In genomic region chr2:32063310-32064020, GRCh38 we compare ENCODE assay signal across 8 cellular contexts. TPM values are rescaled to one million over a fixed set of nuclear protein-coding genes. Genes with fewer than 3 reads are reported as not detected.
A peak's percentile ranks its signal among the peaks of the same experiment; 100 is the strongest.
DNase-seq lines count a peak whose midpoint lies in the region; ATAC-seq, FAIRE-seq and TF ChIP-seq lines count a peak whose summit lies in the region.

A gene with protein sequence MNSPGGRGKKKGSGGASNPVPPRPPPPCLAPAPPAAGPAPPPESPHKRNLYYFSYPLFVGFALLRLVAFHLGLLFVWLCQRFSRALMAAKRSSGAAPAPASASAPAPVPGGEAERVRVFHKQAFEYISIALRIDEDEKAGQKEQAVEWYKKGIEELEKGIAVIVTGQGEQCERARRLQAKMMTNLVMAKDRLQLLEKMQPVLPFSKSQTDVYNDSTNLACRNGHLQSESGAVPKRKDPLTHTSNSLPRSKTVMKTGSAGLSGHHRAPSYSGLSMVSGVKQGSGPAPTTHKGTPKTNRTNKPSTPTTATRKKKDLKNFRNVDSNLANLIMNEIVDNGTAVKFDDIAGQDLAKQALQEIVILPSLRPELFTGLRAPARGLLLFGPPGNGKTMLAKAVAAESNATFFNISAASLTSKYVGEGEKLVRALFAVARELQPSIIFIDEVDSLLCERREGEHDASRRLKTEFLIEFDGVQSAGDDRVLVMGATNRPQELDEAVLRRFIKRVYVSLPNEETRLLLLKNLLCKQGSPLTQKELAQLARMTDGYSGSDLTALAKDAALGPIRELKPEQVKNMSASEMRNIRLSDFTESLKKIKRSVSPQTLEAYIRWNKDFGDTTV (plus strand): TSS chr2:32063556. CDS start chr2:32063832, 276 bp downstream.

- ATAC-seq in HG02798 (IDR thresholded peaks at IDR 0.05; ENCODE audit: poor library complexity, unreplicated experiment) (peak; percentile 97), Right ventricle myocardium superior (ENCODE audit: poor library complexity) (peak; percentile 97), pancreas (peak; percentile 91 to 97 (median 92))
- peak; percentile 96 for ATAC-seq in activated naive CD8-positive, alpha-beta T cell treated with anti-CD3 and anti-CD28 coated beads, Interleukin-2, amount 50 U/mL, for 24 hours

- intact Hi-C loops in Right ventricle myocardium superior (cut with DNase I) (loop anchor here (2.0 kb wide), 1 partner anchor 53 kb away; the partner anchor contains the start of gene MEMO1), pancreas (cut with DNase I) (no loop called here), tibial artery (cut with DNase I; ENCODE audit: low total_unique reads) (loop anchor here (5.0 kb wide), 1 partner anchor 51 kb away; the partner anchor contains the start of gene MEMO1)

- H3K4me1 Mint-ChIP-seq in activated naive CD8-positive, alpha-beta T cell treated with anti-CD3 and anti-CD28 coated beads, Interleukin-2, amount 50 U/mL, for 24 hours, result peaks cover 34% of the 10 kb centered on the region

- H3K27me3 ChIP-seq in pancreas (no peaks in the 10 kb centered on the region), tibial artery (no peaks in the 10 kb centered on the region)

- H3K27me3 Mint-ChIP-seq in activated naive CD8-positive, alpha-beta T cell treated with anti-CD3 and anti-CD28 coated beads, Interleukin-2, amount 50 U/mL, for 24 hours, result no peaks in the 10 kb centered on the region

- peak within 1 kb of the TSS; percentile 72 to 95 (median 90) for H3K27ac ChIP-seq in pancreas
- peak within 1 kb of the TSS; percentile 90 to 92 for H3K27ac ChIP-seq in tibial artery

- peak within 1 kb of the TSS; percentile 87 for H3K27ac Mint-ChIP-seq in activated naive CD8-positive, alpha-beta T cell treated with anti-CD3 and anti-CD28 coated beads, Interleukin-2, amount 50 U/mL, for 24 hours

- DNase-seq in NCI-H1417 treated with DMSO at 0.1 percent for 48 hours (lab: John Stamatoyannopoulos, UW) (peak; percentile 99), SW480 (ENCODE audit: low spot score) (peak; percentile 98), Right ventricle myocardium superior (peak; percentile 99), pancreas (peak; percentile 98 to 99 (median 98)), tibial artery (peak; percentile 97 to 99)
- peak; percentile 98 for DNase-seq in activated naive CD8-positive, alpha-beta T cell treated with anti-CD3 and anti-CD28 coated beads, Interleukin-2, amount 50 U/mL, for 24 hours

- peak within 1 kb of the TSS; percentile 94 for H3K4me3 Mint-ChIP-seq in activated naive CD8-positive, alpha-beta T cell treated with anti-CD3 and anti-CD28 coated beads, Interleukin-2, amount 50 U/mL, for 24 hours

- FAIRE-seq in pancreas (lab: Jason Lieb, UNC), result no peak

- H3K4me3 ChIP-seq in GM12875 (ENCODE audit: low read depth, low read length), result peak within 1 kb of the TSS; percentile 69
- H3K4me3 ChIP-seq in pancreas, result peak within 1 kb of the TSS; percentile 66 to 97 (median 94)
- peak within 1 kb of the TSS; percentile 68 to 95 for H3K4me3 ChIP-seq in tibial artery

- WGBS in pancreas, 2 donors, result 0% methylated on average over 64 to 79 of the region's 79 CpGs

- H3K4me1 ChIP-seq in pancreas, result peaks cover 0 to 16% (median 6%) of the 10 kb centered on the region in 3 donors
- peaks cover 0 to 32% (median 10%) of the 10 kb centered on the region in 4 donors for H3K4me1 ChIP-seq in tibial artery

- TF ChIP-seq CTCF in GM12875 (IDR thresholded peaks at IDR 0.05; ENCODE audit: borderline replicate concordance, insufficient read depth, low read depth, low read length) (peak; percentile 49; the same call in 1 of the 2 replicates), pancreas (IDR thresholded peaks at IDR 0.05) (peak; percentile 40 to 67 (median 54)), tibial artery (IDR thresholded peaks at IDR 0.05) (peak; percentile 72 to 88)

- H3K9me3 ChIP-seq in pancreas (no peaks in the 10 kb centered on the region), tibial artery (no peaks in the 10 kb centered on the region)

- H3K36me3 ChIP-seq in pancreas (no peaks in the 10 kb centered on the region), tibial artery (no peaks in the 10 kb centered on the region)

- H3K9me3 Mint-ChIP-seq in activated naive CD8-positive, alpha-beta T cell treated with anti-CD3 and anti-CD28 coated beads, Interleukin-2, amount 50 U/mL, for 24 hours, result no peaks in the 10 kb centered on the region

- peaks cover 4% of the 10 kb centered on the region for H3K36me3 Mint-ChIP-seq in activated naive CD8-positive, alpha-beta T cell treated with anti-CD3 and anti-CD28 coated beads, Interleukin-2, amount 50 U/mL, for 24 hours (ENCODE audit: low read depth)

RNA-seq across cellular contexts. Expression of the gene that starts here (rescaled TPM):
- 10.7 TPM for total RNA-seq in Right ventricle myocardium superior
- total RNA-seq in pancreas, result 10 to 100 TPM in 1 of 6 donors, 1 to 10 TPM in 5; 5.4 to 10.4 (median 6.6) TPM
- polyA plus RNA-seq in pancreas, result 1 to 10 TPM; 2.5 to 3.5 TPM

Comparison
In these comparisons a context has a peak if more than half of its experiments do, and no peak if none do; other contexts are left out.
1. Peak in every context shown above with its lines: DNase-seq, ATAC-seq, H3K4me3 ChIP-seq and H3K27ac ChIP-seq.
2. intact Hi-C loops: an anchor here in Right ventricle myocardium superior (2.0 kb wide) and tibial artery (5.0 kb wide); none called in pancreas.